Comparison of ENCODE assay signal across 18 cellular contexts in genomic region chr12:46150735-46151134, GRCh38.
A peak's percentile ranks its signal among the peaks of the same experiment; 100 is the strongest.
DNase-seq lines count a peak whose midpoint lies in the region; ATAC-seq, FAIRE-seq and TF ChIP-seq lines count a peak whose summit lies in the region.
"Had no signal": no experiment of that assay in that cellular context is flagged by ENCODE, and none has a peak within 500 bp of the region (broad histone marks: within the 10 kb centered on the region; RNA-seq: fewer than 3 reads in every experiment).

No MANE protein-coding gene starts in this region.

- no peaks in the 10 kb centered on the region for H3K9me3 ChIP-seq in OCI-LY3 (ENCODE audit: insufficient read depth, low read length)
- H3K9me3 ChIP-seq in K562 (replicated peaks; ENCODE audit: control insufficient read depth, insufficient read depth, low read depth, low read length) = no peaks in the 10 kb centered on the region

- no TSS peak for BruUV-seq in K562 (replicated peaks; lab: Mats Ljungman, UMichigan)

- FAIRE-seq in K562 (lab: Jason Lieb, UNC) = no peak
- FAIRE-seq: GM19239, RCC 7860 had no signal

- peak overlapping the region in 1 of 8 donors; percentile 71 for H3K4me3 Mint-ChIP-seq in naive B cell
- no peak overlapping the region for H3K4me3 Mint-ChIP-seq in activated naive CD8-positive, alpha-beta T cell treated with anti-CD3 and anti-CD28 coated beads for 36 hours
- H3K4me3 Mint-ChIP-seq in activated naive CD4-positive, alpha-beta T cell treated with anti-CD3 and anti-CD28 coated beads, Interleukin-2, amount 10 ng/mL, durations not matched to agents 7 days and 5 days = no peak overlapping the region
- H3K4me3 Mint-ChIP-seq: CD4-positive, CD25-positive, alpha-beta regulatory T cell had no signal

- ATAC-seq in K562 (no peak), naive B cell (ENCODE audit: low read depth in 2 of 2) (no peak)

- no peaks in the 10 kb centered on the region for H3K79me2 ChIP-seq in OCI-LY3 (ENCODE audit: low read length)
- H3K79me2 ChIP-seq in K562 (ENCODE audit: control insufficient read depth, insufficient read depth, low read length) = no peaks in the 10 kb centered on the region

- H3K27ac ChIP-seq in 22Rv1 (peak overlapping the region; percentile 87), OCI-LY3 (ENCODE audit: low read length) (no peak overlapping the region), K562 (ENCODE audit: extremely low read depth, low read depth, low read length) (no peak overlapping the region)
- H3K27ac ChIP-seq: HL-60 had no signal

- H3K27ac Mint-ChIP-seq in naive B cell = peak overlapping the region; percentile 1 to 67 (median 21)
- H3K27ac Mint-ChIP-seq in activated naive CD8-positive, alpha-beta T cell treated with anti-CD3 and anti-CD28 coated beads for 36 hours = no peak overlapping the region
- H3K27ac Mint-ChIP-seq in activated naive CD4-positive, alpha-beta T cell treated with anti-CD3 and anti-CD28 coated beads, Interleukin-2, amount 10 ng/mL, durations not matched to agents 7 days and 5 days = no peak overlapping the region
- H3K27ac Mint-ChIP-seq: CD4-positive, CD25-positive, alpha-beta regulatory T cell had no signal

- WGBS in K562 (ENCODE audit: insufficient coverage, low coverage, missing lambda C conversion rate) = 0% methylated on average over 3 of the region's 3 CpGs

- H4K20me1 ChIP-seq in OCI-LY3 (ENCODE audit: insufficient read depth, low read length) (no peaks in the 10 kb centered on the region), K562 (replicated peaks; ENCODE audit: control insufficient read depth, insufficient read depth, low read length) (no peaks in the 10 kb centered on the region)

- DNase-seq in K562 (ENCODE audit: extremely low read depth in 1 of 4, low spot score in 3 of 4) (no peak), naive B cell (no peak), ecto neural progenitor cell (ENCODE audit: low spot score) (no peak), GM19240 (ENCODE audit: insufficient read length, low spot score) (no peak)
- DNase-seq in activated naive CD8-positive, alpha-beta T cell treated with anti-CD3 and anti-CD28 coated beads for 36 hours = no peak
- DNase-seq in activated naive CD4-positive, alpha-beta T cell treated with anti-CD3 and anti-CD28 coated beads, Interleukin-2, amount 10 ng/mL, durations not matched to agents 7 days and 5 days = no peak
- DNase-seq: CD4-positive, CD25-positive, alpha-beta regulatory T cell; KBM-7; NCI-H1092; NCI-H1694; NCI-H446; NCI-H748 treated with DMSO at 0.1 percent for 48 hours; SHP77 had no signal

- H3K27me3 ChIP-seq in OCI-LY3 (ENCODE audit: low read depth, low read length) = no peaks in the 10 kb centered on the region
- H3K27me3 ChIP-seq in K562 (ENCODE audit: control insufficient read depth in 2 of 2, insufficient read depth in 2 of 2, low read length in 2 of 2) = peaks cover 5% of the 10 kb centered on the region in 2 experiments; a peak in 2 of 5 replicates

- no peak for TF ChIP-seq RAD21 in K562 (CRISPR knock-in tag; conservative IDR thresholded peaks at IDR 0.05 in 1 of 2, IDR thresholded peaks at IDR 0.05 in 1 of 2)

- H3K4me1 ChIP-seq in OCI-LY3 (ENCODE audit: low read length) (peaks cover 43% of the 10 kb centered on the region), K562 (replicated peaks in 1 of 2; ENCODE audit: control insufficient read depth in 2 of 2, insufficient read depth in 2 of 2, low read length in 2 of 2) (no peaks in the 10 kb centered on the region)

- no peaks in the 10 kb centered on the region for H3K27me3 Mint-ChIP-seq in naive B cell
- H3K27me3 Mint-ChIP-seq in activated naive CD8-positive, alpha-beta T cell treated with anti-CD3 and anti-CD28 coated beads for 36 hours = peaks cover 11% of the 10 kb centered on the region
- peaks cover 19% of the 10 kb centered on the region for H3K27me3 Mint-ChIP-seq in activated naive CD4-positive, alpha-beta T cell treated with anti-CD3 and anti-CD28 coated beads, Interleukin-2, amount 10 ng/mL, durations not matched to agents 7 days and 5 days

- POLR2A ChIA-PET in K562 (lab: Yijun Ruan, JAX) = interaction anchor here (0.7 kb wide), 1 partner anchor 85 kb away, joined by 3 read pairs; no protein-coding TSS in a partner anchor

- no peaks in the 10 kb centered on the region for H3K36me3 ChIP-seq in OCI-LY3 (replicated peaks; ENCODE audit: low read depth, low read length)
- no peaks in the 10 kb centered on the region for H3K36me3 ChIP-seq in K562 (ENCODE audit: control insufficient read depth, insufficient read depth, low read length)

- no peak for TF ChIP-seq CTCF in 22Rv1 (IDR thresholded peaks at IDR 0.05)
- TF ChIP-seq CTCF in OCI-LY3 (IDR thresholded peaks at IDR 0.05; ENCODE audit: low read depth, low read length) = no peak
- no peak for TF ChIP-seq CTCF in K562 (IDR thresholded peaks at IDR 0.05 in 2 of 3, conservative IDR thresholded peaks at IDR 0.05 in 1 of 3; ENCODE audit: insufficient read depth in 2 of 3, low read depth in 1 of 3, low read length in 3 of 3)

- TF ChIP-seq EP300 in K562 (IDR thresholded peaks at IDR 0.05; ENCODE audit: low read length) = no peak

- peaks cover 7 to 21% (median 21%) of the 10 kb centered on the region in 3 donors for H3K4me1 Mint-ChIP-seq in naive B cell
- peaks cover 11% of the 10 kb centered on the region for H3K4me1 Mint-ChIP-seq in activated naive CD8-positive, alpha-beta T cell treated with anti-CD3 and anti-CD28 coated beads for 36 hours
- H3K4me1 Mint-ChIP-seq in activated naive CD4-positive, alpha-beta T cell treated with anti-CD3 and anti-CD28 coated beads, Interleukin-2, amount 10 ng/mL, durations not matched to agents 7 days and 5 days = no peaks in the 10 kb centered on the region

- H3K4me3 ChIP-seq in OCI-LY3 (ENCODE audit: low read length) = no peak overlapping the region
- H3K4me3 ChIP-seq in K562 = no peak overlapping the region

- CTCF ChIA-PET in K562 (lab: Yijun Ruan, JAX; ENCODE audit: low intra/inter-chr PET ratio) = no interaction called here
- CTCF ChIA-PET in activated naive CD4-positive, alpha-beta T cell treated with anti-CD3 and anti-CD28 coated beads, Interleukin-2, amount 10 ng/mL, durations not matched to agents 7 days and 5 days (lab: Charles Lee) = interaction anchor here (0.7 to 1.5 kb wide), 2 partner anchors 26 to 758 kb away, joined by 3 to 4 read pairs; no protein-coding TSS in a partner anchor

- H3K9ac ChIP-seq in OCI-LY3 (ENCODE audit: low read length) (no peak overlapping the region), K562 (ENCODE audit: insufficient read depth in 1 of 2, low read depth in 2 of 2, low read length in 2 of 2) (no peak overlapping the region)

- H2AFZ ChIP-seq in OCI-LY3 (ENCODE audit: low read depth, low read length) = 0 out of 2 replicates have a peak overlapping the region, but pooled peaks have one; percentile 27
- H2AFZ ChIP-seq in K562 (ENCODE audit: low read depth, low read length) = no peak overlapping the region

- peaks cover 0 to 5% (median 0%) of the 10 kb centered on the region in 7 donors for H3K9me3 Mint-ChIP-seq in naive B cell
- no peaks in the 10 kb centered on the region for H3K9me3 Mint-ChIP-seq in activated naive CD8-positive, alpha-beta T cell treated with anti-CD3 and anti-CD28 coated beads for 36 hours
- H3K9me3 Mint-ChIP-seq in activated naive CD4-positive, alpha-beta T cell treated with anti-CD3 and anti-CD28 coated beads, Interleukin-2, amount 10 ng/mL, durations not matched to agents 7 days and 5 days = no peaks in the 10 kb centered on the region

- no peaks in the 10 kb centered on the region for H3K9me1 ChIP-seq in K562 (ENCODE audit: control insufficient read depth, insufficient read depth, low read length)

- intact Hi-C loops in K562 (cut with micrococcal nuclease) = loop anchor here (5.0 to 10.0 kb wide), 2 partner anchors 527 to 784 kb away; no protein-coding TSS in a partner anchor

- H3K4me2 ChIP-seq in OCI-LY3 (ENCODE audit: low read length) (peak overlapping the region; percentile 16; the same call in 1 of the 2 replicates), K562 (ENCODE audit: insufficient read depth, low read length) (no peak overlapping the region)

- no peak for TF ChIP-seq POLR2A in K562 (conservative IDR thresholded peaks at IDR 0.05)

- in situ Hi-C loops in K562 (cut with MboI) = no loop called here

- peaks cover 0 to 1% of the 10 kb centered on the region in 2 donors for H3K36me3 Mint-ChIP-seq in naive B cell
- no peaks in the 10 kb centered on the region for H3K36me3 Mint-ChIP-seq in activated naive CD8-positive, alpha-beta T cell treated with anti-CD3 and anti-CD28 coated beads for 36 hours
- no peaks in the 10 kb centered on the region for H3K36me3 Mint-ChIP-seq in activated naive CD4-positive, alpha-beta T cell treated with anti-CD3 and anti-CD28 coated beads, Interleukin-2, amount 10 ng/mL, durations not matched to agents 7 days and 5 days
- H3K36me3 Mint-ChIP-seq: CD4-positive, CD25-positive, alpha-beta regulatory T cell had no signal

TF ChIP-seq in K562, 482 proteins besides CTCF, POLR2A, EP300 and RAD21 (continues in another document):
- TF ChIP-seq MIER1 (IDR thresholded peaks at IDR 0.05; ENCODE audit: low read depth) (no peak), VEZF1 (CRISPR knock-in tag; IDR thresholded peaks at IDR 0.05) (peak; percentile 17; the same call in 1 of the 2 replicates), ZNF354B (CRISPR knock-in tag; IDR thresholded peaks at IDR 0.05) (no peak)

Comparison
In these comparisons a context has a peak if more than half of its experiments do, and no peak if none do; other contexts are left out.
1. H3K27ac Mint-ChIP-seq: peak in naive B cell (6 of 6); none in activated naive CD8-positive, alpha-beta T cell treated with anti-CD3 and anti-CD28 coated beads for 36 hours (single experiment) and activated naive CD4-positive, alpha-beta T cell treated with anti-CD3 and anti-CD28 coated beads, Interleukin-2, amount 10 ng/mL, durations not matched to agents 7 days and 5 days (single experiment).